ENCODE assay signal across 26 cellular contexts in the genomic region with DNA sequence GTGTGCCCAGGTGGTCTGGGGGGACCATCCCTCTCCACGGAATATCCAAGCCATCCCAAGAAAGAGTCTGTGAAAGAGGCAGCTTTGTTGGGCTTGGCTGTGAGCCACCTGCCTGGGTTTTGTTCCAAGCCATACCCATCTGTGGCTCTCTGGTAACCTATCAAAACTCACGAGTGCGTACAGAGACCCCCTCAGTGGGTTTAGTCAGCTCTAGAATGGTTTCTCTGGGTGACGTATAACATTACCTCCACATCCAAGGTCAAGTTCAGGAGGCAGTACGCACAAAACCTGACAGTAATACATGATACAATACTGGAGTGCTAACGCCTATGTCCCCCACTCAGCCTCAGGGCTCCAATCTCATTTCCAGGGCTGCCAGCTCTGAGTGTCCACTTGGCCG.
"Had no signal": no experiment of that assay in that cellular context is flagged by ENCODE, and none has a peak within 500 bp of the region (broad histone marks: within the 10 kb centered on the region; RNA-seq: fewer than 3 reads in every experiment).

No MANE protein-coding gene starts in this region.

- ATAC-seq: foreskin keratinocyte; heart left ventricle; left lobe of liver; naive thymus-derived CD8-positive, alpha-beta T cell; pancreas; sciatic nerve; stimulated activated naive CD8-positive, alpha-beta T cell treated with anti-CD3 and anti-CD28 coated beads, Interleukin-15, Interleukin-2, amounts not matched to agents 100 U/mL and 50 U/mL, for 24 hours had no signal

- DNase-seq: activated B cell treated with CpG ODN at 0.5 μM for 24 hours; activated CD4-positive, alpha-beta T cell treated with anti-CD3 and anti-CD28 coated beads, Interleukin-2, amount 50 U/mL, for 4 hours; activated effector memory CD4-positive, alpha-beta T cell treated with Interleukin-2 at 50 U/mL for 16 hours; activated naive CD4-positive, alpha-beta T cell treated with anti-CD3 and anti-CD28 coated beads for 36 hours; activated naive CD8-positive, alpha-beta T cell treated with anti-CD3 and anti-CD28 coated beads for 36 hours; activated T-cell treated with anti-CD3 and anti-CD28 coated beads for 4 hours; adrenal gland; aorta; central memory CD4-positive, alpha-beta T cell; foreskin keratinocyte; heart left ventricle; hypothalamus; immature natural killer cell; kidney glomerular epithelial cell; naive thymus-derived CD8-positive, alpha-beta T cell; nucleus accumbens; pancreas; retina; stimulated activated CD4-positive, alpha-beta T cell treated with anti-CD3 and anti-CD28 coated beads, Interleukin-12 subunit alpha, Interleukin-12 subunit beta, amount 100 ng/mL, for 4 hours; stimulated activated CD4-positive, alpha-beta T cell treated with anti-CD3 and anti-CD28 coated beads, Interleukin-4, amount 100 ng/mL, for 1 hour; stimulated activated naive CD8-positive, alpha-beta T cell treated with anti-CD3 and anti-CD28 coated beads, Interleukin-15, Interleukin-2, amounts not matched to agents 100 U/mL and 50 U/mL, for 24 hours; testis; transverse colon; uterus had no signal
